21 cellular contexts compared by ENCODE assay signal in the genomic region with DNA sequence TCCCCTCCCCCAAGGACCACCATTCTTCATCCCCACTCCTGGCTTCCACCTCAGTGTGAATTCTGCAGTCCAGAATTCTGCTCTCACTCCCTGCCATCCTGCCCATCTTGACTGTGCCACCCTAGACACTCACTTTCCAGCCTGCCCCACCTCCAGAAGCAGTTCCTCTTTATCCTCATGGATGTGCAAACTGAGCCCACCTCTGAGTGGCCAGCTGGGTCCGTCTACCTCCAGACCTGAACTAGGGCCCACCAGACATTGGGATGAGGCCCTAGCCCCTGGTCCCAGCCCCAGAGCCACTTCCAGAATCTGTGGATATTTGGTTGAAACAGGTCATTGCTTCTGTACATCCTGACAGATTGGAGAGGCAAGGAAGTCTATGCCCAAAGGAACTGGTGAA. TPM values are rescaled to one million over a fixed set of nuclear protein-coding genes. Genes with fewer than 3 reads are reported as not detected.
"Had no signal": no experiment of that assay in that cellular context is flagged by ENCODE, and none has a peak within 500 bp of the region (broad histone marks: within the 10 kb centered on the region; RNA-seq: fewer than 3 reads in every experiment).

No MANE protein-coding gene starts in this region.

- H3K27me3 ChIP-seq: esophagus squamous epithelium, pancreas, right lobe of liver, testis, tibial artery had no signal

- H3K36me3 ChIP-seq: esophagus squamous epithelium, lower lobe of right lung, pancreas, right lobe of liver, tibial artery had no signal

- H3K27ac Mint-ChIP-seq: natural killer cell; progenitor cell of endocrine pancreas; stimulated activated memory B cell treated with anti-CD40 and anti-IgM and Interleukin-4, amounts not matched to agents 10 μg/mL and 1 μg/mL and 100 μg/mL, for 72 hours; type B pancreatic cell had no signal

- H3K27ac ChIP-seq: coronary artery, esophagus squamous epithelium, lower lobe of right lung, pancreas, right lobe of liver, testis, tibial artery had no signal

- DNase-seq: dermis blood vessel endothelial cell; effector memory CD4-positive, alpha-beta T cell; erythroblast; esophagus squamous epithelium; foreskin melanocyte; left ventricle myocardium superior; lower lobe of right lung; natural killer cell; occipital lobe; pancreas; stimulated activated CD4-positive, alpha-beta T cell treated with anti-CD3 and anti-CD28 coated beads, Interleukin-4, amount 100 ng/mL, for 4 hours; stimulated activated naive CD8-positive, alpha-beta T cell treated with anti-CD3 and anti-CD28 coated beads, Interleukin-15, Interleukin-2, amounts not matched to agents 100 U/mL and 50 U/mL, for 24 hours; substantia nigra; testis had no signal

- ATAC-seq: left ventricle myocardium superior; lower lobe of right lung; natural killer cell; pancreas; right lobe of liver; stimulated activated memory B cell treated with anti-CD40 and anti-IgM and Interleukin-4, amounts not matched to agents 10 μg/mL and 1 μg/mL and 100 μg/mL, for 72 hours; stimulated activated naive CD8-positive, alpha-beta T cell treated with anti-CD3 and anti-CD28 coated beads, Interleukin-15, Interleukin-2, amounts not matched to agents 100 U/mL and 50 U/mL, for 24 hours had no signal

- H3K4me3 ChIP-seq: coronary artery, esophagus squamous epithelium, lower lobe of right lung, pancreas, right lobe of liver, testis, tibial artery had no signal

- H3K4me1 Mint-ChIP-seq: natural killer cell; stimulated activated memory B cell treated with anti-CD40 and anti-IgM and Interleukin-4, amounts not matched to agents 10 μg/mL and 1 μg/mL and 100 μg/mL, for 72 hours had no signal

- H3K9me3 Mint-ChIP-seq: natural killer cell; stimulated activated memory B cell treated with anti-CD40 and anti-IgM and Interleukin-4, amounts not matched to agents 10 μg/mL and 1 μg/mL and 100 μg/mL, for 72 hours; type B pancreatic cell had no signal

- H3K9me3 ChIP-seq: esophagus squamous epithelium, lower lobe of right lung, pancreas, right lobe of liver, testis, tibial artery had no signal

- H3K4me1 ChIP-seq: esophagus squamous epithelium, lower lobe of right lung, pancreas, right lobe of liver, testis, tibial artery had no signal

- H3K36me3 Mint-ChIP-seq: natural killer cell; stimulated activated memory B cell treated with anti-CD40 and anti-IgM and Interleukin-4, amounts not matched to agents 10 μg/mL and 1 μg/mL and 100 μg/mL, for 72 hours; type B pancreatic cell had no signal

- H3K4me3 Mint-ChIP-seq: natural killer cell; stimulated activated memory B cell treated with anti-CD40 and anti-IgM and Interleukin-4, amounts not matched to agents 10 μg/mL and 1 μg/mL and 100 μg/mL, for 72 hours; type B pancreatic cell had no signal

RNA-seq across cellular contexts. Expression of a gene that starts 58.5 kb away (rescaled TPM):
- total RNA-seq: dermis blood vessel endothelial cell, mononuclear cell, natural killer cell had no signal
